ENCODE assay signal across 1 cellular context in genomic region chr7:46206474-46207060, GRCh38.
TF ChIP-seq lines count a peak whose summit lies in the region.

No MANE protein-coding gene starts in this region.

TF ChIP-seq in IMR-90, 13 proteins besides CTCF, POLR2A, EP300 and RAD21 (continued from another document):
- TF ChIP-seq ELK1 (IDR thresholded peaks at IDR 0.05; ENCODE audit: borderline replicate concordance, low read depth, low read length): no peak
- TF ChIP-seq BHLHE40 (IDR thresholded peaks at IDR 0.05; ENCODE audit: low read depth, low read length): no peak
- TF ChIP-seq MAZ (IDR thresholded peaks at IDR 0.05; ENCODE audit: borderline replicate concordance, low read depth, low read length): no peak
- TF ChIP-seq MXI1 (IDR thresholded peaks at IDR 0.05; ENCODE audit: borderline replicate concordance, low read depth, low read length): no peak
- no peak for TF ChIP-seq NFE2L2 (IDR thresholded peaks at IDR 0.05; ENCODE audit: low read depth, low read length)
- no peak for TF ChIP-seq FOS (IDR thresholded peaks at IDR 0.05; ENCODE audit: low read depth, low read length)
- TF ChIP-seq CHD1 (IDR thresholded peaks at IDR 0.05; ENCODE audit: low read depth, low read length): no peak
- TF ChIP-seq RCOR1 (IDR thresholded peaks at IDR 0.05; ENCODE audit: insufficient replicate concordance, low read length): no peak
- TF ChIP-seq, protein P1, sequence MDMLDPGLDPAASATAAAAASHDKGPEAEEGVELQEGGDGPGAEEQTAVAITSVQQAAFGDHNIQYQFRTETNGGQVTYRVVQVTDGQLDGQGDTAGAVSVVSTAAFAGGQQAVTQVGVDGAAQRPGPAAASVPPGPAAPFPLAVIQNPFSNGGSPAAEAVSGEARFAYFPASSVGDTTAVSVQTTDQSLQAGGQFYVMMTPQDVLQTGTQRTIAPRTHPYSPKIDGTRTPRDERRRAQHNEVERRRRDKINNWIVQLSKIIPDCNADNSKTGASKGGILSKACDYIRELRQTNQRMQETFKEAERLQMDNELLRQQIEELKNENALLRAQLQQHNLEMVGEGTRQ (IDR thresholded peaks at IDR 0.05; ENCODE audit: low read depth, low read length): no peak
- no peak for TF ChIP-seq SMC3 (IDR thresholded peaks at IDR 0.05; ENCODE audit: low read depth, low read length)
- TF ChIP-seq RFX5 (IDR thresholded peaks at IDR 0.05; ENCODE audit: low read depth, low read length): no peak
- TF ChIP-seq CEBPB (IDR thresholded peaks at IDR 0.05; ENCODE audit: low read depth, low read length): no peak
